Comparison of ENCODE assay signal across 23 cellular contexts in genomic region chr7:20290505-20291111, GRCh38.
"Had no signal": no experiment of that assay in that cellular context is flagged by ENCODE, and none has a peak within 500 bp of the region (broad histone marks: within the 10 kb centered on the region; RNA-seq: fewer than 3 reads in every experiment).

No MANE protein-coding gene starts in this region.

- H3K4me1 ChIP-seq: lower lobe of right lung had no signal

- H3K4me3 ChIP-seq: body of pancreas, cardiac muscle cell, lower lobe of right lung, mucosa of descending colon, transverse colon had no signal

- DNase-seq: activated CD4-positive, alpha-beta T cell treated with anti-CD3 and anti-CD28 coated beads for 4 hours; activated CD4-positive, alpha-beta T cell treated with anti-CD3 and anti-CD28 coated beads, Interleukin-2, amount 50 U/mL, for 4 hours; activated CD4-positive, CD25-positive, alpha-beta regulatory T cell; activated CD8-positive, alpha-beta memory T cell treated with anti-CD3 and anti-CD28 coated beads for 24 hours; activated effector memory CD4-positive, alpha-beta T cell treated with Interleukin-2 at 50 U/mL for 16 hours; activated naive CD4-positive, alpha-beta T cell treated with Interleukin-2 at 50 U/mL for 16 hours; anterior cingulate cortex; body of pancreas; cortex of kidney; foreskin fibroblast; head of caudate nucleus; hippocampal formation; lower lobe of right lung; mesendoderm; mucosa of descending colon; posterior cingulate gyrus; right cardiac atrium; stimulated activated CD4-positive, alpha-beta T cell treated with anti-CD3 and anti-CD28 coated beads, Interleukin-15, amount 100 ng/mL, for 24 hours; stimulated activated naive CD4-positive, alpha-beta T cell treated with Interleukin-2 at 50 U/mL for 16 hours; transverse colon had no signal

- H3K9me3 ChIP-seq: body of pancreas, lower lobe of right lung, mucosa of descending colon, transverse colon had no signal

- H3K36me3 ChIP-seq: cardiac muscle cell, lower lobe of right lung, transverse colon had no signal

- H3K27me3 ChIP-seq: body of pancreas, cardiac muscle cell, transverse colon had no signal

- ATAC-seq: body of pancreas; left lobe of liver; lower lobe of right lung; mucosa of descending colon; natural killer cell treated with Interleukin-12 subunit alpha and Interleukin-12 subunit beta and Interleukin-15 and Interleukin-18, amount 100 ng/mL, for 72 hours; right cardiac atrium had no signal

- H3K27ac ChIP-seq: body of pancreas, cardiac muscle cell, lower lobe of right lung, transverse colon had no signal
